Comparison of ENCODE assay signal across 12 cellular contexts in genomic region chr15:82572311-82572710, GRCh38. TPM values are rescaled to one million over a fixed set of nuclear protein-coding genes. Genes with fewer than 3 reads are reported as not detected.
A peak's percentile ranks its signal among the peaks of the same experiment; 100 is the strongest.
DNase-seq lines count a peak whose midpoint lies in the region; ATAC-seq and TF ChIP-seq lines count a peak whose summit lies in the region.
"Had no signal": no experiment of that assay in that cellular context is flagged by ENCODE, and none has a peak within 500 bp of the region (broad histone marks: within the 10 kb centered on the region; RNA-seq: fewer than 3 reads in every experiment).

No MANE protein-coding gene starts in this region.

- DNase-seq in Ammon's horn (ENCODE audit: low spot score) (peak; percentile 56), NCI-H82 (lab: John Stamatoyannopoulos, UW) (peak; percentile 65), fibroblast of mammary gland (ENCODE audit: low read depth) (peak; percentile 13), pons (ENCODE audit: low spot score) (peak; percentile 28), T-helper 1 cell (no peak), epidermal melanocyte (ENCODE audit: insufficient read length, low spot score) (no peak), SJCRH30 (no peak)
- DNase-seq: amniotic stem cell, RPMI8226 had no signal

- no peaks in the 10 kb centered on the region for H3K9me3 ChIP-seq in SJCRH30 (replicated peaks)
- H3K9me3 ChIP-seq: testis had no signal

- no peak overlapping the region for H3K27ac ChIP-seq in SJCRH30

- H3K4me1 ChIP-seq in SJCRH30 = no peaks in the 10 kb centered on the region

- peaks cover 22% of the 10 kb centered on the region for H3K27me3 ChIP-seq in SJCRH30
- H3K27me3 ChIP-seq: testis had no signal

- no peaks in the 10 kb centered on the region for H3K36me3 ChIP-seq in SJCRH30

- TF ChIP-seq POLR2A in GM18505 (IDR thresholded peaks at IDR 0.05; ENCODE audit: borderline replicate concordance, extremely low read depth, insufficient read depth, insufficient read length) = no peak

- TF ChIP-seq CTCF in fibroblast of mammary gland (conservative IDR thresholded peaks at IDR 0.05; ENCODE audit: control insufficient read depth, insufficient read depth, low read depth, low read length) = no peak

- no peak for ATAC-seq in GM18505 (IDR thresholded peaks at IDR 0.05; ENCODE audit: unreplicated experiment)

- no peak overlapping the region for H3K4me3 ChIP-seq in fibroblast of mammary gland (ENCODE audit: control insufficient read depth, low read depth, low read length)
- no peak overlapping the region for H3K4me3 ChIP-seq in SJCRH30
- H3K4me3 ChIP-seq: lung had no signal

RNA-seq across cellular contexts. Expression of gene RPS17, which starts 32.1 kb away (rescaled TPM):
- total RNA-seq in SJCRH30 (2014; rRNA removed; shearing (Covaris generic)) = 5,360 and 5,605 TPM in 2 replicates

Comparison
In these comparisons a context has a peak if more than half of its experiments do, and no peak if none do; other contexts are left out.
1. DNase-seq: peak in Ammon's horn (single experiment), NCI-H82 (single experiment), fibroblast of mammary gland (single experiment) and pons (single experiment); none in T-helper 1 cell (0 of 5), epidermal melanocyte (single experiment) and SJCRH30 (0 of 2).